Comparison of ENCODE assay signal across 35 cellular contexts in genomic region chr6:143180205-143180604, GRCh38.
"Had no signal": no experiment of that assay in that cellular context is flagged by ENCODE, and none has a peak within 500 bp of the region (broad histone marks: within the 10 kb centered on the region; RNA-seq: fewer than 3 reads in every experiment).

No MANE protein-coding gene starts in this region.

- H3K27ac ChIP-seq: Peyer's patch, VCaP had no signal

- H3K4me3 Mint-ChIP-seq: activated CD4-positive, alpha-beta T cell treated with anti-CD3 and anti-CD28 coated beads, Interleukin-2, amount 10 ng/mL, durations not matched to agents 24 days and 14 days; activated CD8-positive, alpha-beta T cell treated with anti-CD3 and anti-CD28 coated beads for 36 hours; activated naive CD8-positive, alpha-beta T cell treated with anti-CD3 and anti-CD28 coated beads for 36 hours; activated T-cell treated with anti-CD3 and anti-CD28 coated beads, Interleukin-2, amount 50 U/mL, for 72 hours; activated T-helper 17 cell treated with anti-CD3 and anti-CD28 coated beads, Interleukin-2, amount 50 U/mL, for 72 hours; IgD-negative memory B cell had no signal

- H3K36me3 ChIP-seq: brain microvascular endothelial cell had no signal

- H3K27me3 Mint-ChIP-seq: activated CD4-positive, alpha-beta T cell treated with anti-CD3 and anti-CD28 coated beads, Interleukin-2, amount 10 ng/mL, durations not matched to agents 24 days and 14 days; activated CD8-positive, alpha-beta T cell treated with anti-CD3 and anti-CD28 coated beads for 36 hours; activated naive CD8-positive, alpha-beta T cell treated with anti-CD3 and anti-CD28 coated beads for 36 hours; activated T-helper 17 cell treated with anti-CD3 and anti-CD28 coated beads, Interleukin-2, amount 50 U/mL, for 72 hours; IgD-negative memory B cell had no signal

- H3K4me1 ChIP-seq: Peyer's patch had no signal

- ATAC-seq: activated CD8-positive, alpha-beta T cell treated with anti-CD3 and anti-CD28 coated beads for 36 hours; activated T-cell treated with anti-CD3 and anti-CD28 coated beads, Interleukin-2, amount 50 U/mL, for 72 hours; activated T-helper 17 cell treated with anti-CD3 and anti-CD28 coated beads, Interleukin-2, amount 50 U/mL, for 72 hours; PC-3 had no signal

- H3K27ac Mint-ChIP-seq: activated CD4-positive, alpha-beta T cell treated with anti-CD3 and anti-CD28 coated beads, Interleukin-2, amount 10 ng/mL, durations not matched to agents 24 days and 14 days; activated CD8-positive, alpha-beta T cell treated with anti-CD3 and anti-CD28 coated beads for 36 hours; activated naive CD8-positive, alpha-beta T cell treated with anti-CD3 and anti-CD28 coated beads for 36 hours; activated T-cell treated with anti-CD3 and anti-CD28 coated beads, Interleukin-2, amount 50 U/mL, for 72 hours; activated T-helper 17 cell treated with anti-CD3 and anti-CD28 coated beads, Interleukin-2, amount 50 U/mL, for 72 hours; IgD-negative memory B cell had no signal

- DNase-seq: activated CD4-positive, alpha-beta T cell treated with anti-CD3 and anti-CD28 coated beads for 1 hour; activated CD4-positive, alpha-beta T cell treated with anti-CD3 and anti-CD28 coated beads, Interleukin-2, amount 10 ng/mL, durations not matched to agents 24 days and 14 days; activated CD4-positive, alpha-beta T cell treated with anti-CD3 and anti-CD28 coated beads, Interleukin-2, amount 50 U/mL, for 4 hours; activated CD4-positive, CD25-positive, alpha-beta regulatory T cell; activated CD8-positive, alpha-beta T cell treated with anti-CD3 and anti-CD28 coated beads for 36 hours; activated effector memory CD4-positive, alpha-beta T cell treated with anti-CD3 and anti-CD28 coated beads, Interleukin-2, amount 50 U/mL, for 16 hours; activated naive CD4-positive, alpha-beta T cell; activated naive CD4-positive, alpha-beta T cell treated with anti-CD3 and anti-CD28 coated beads, Interleukin-2, amount 50 U/mL, for 16 hours; activated naive CD8-positive, alpha-beta T cell treated with anti-CD3 and anti-CD28 coated beads for 36 hours; activated T-cell treated with anti-CD3 and anti-CD28 coated beads, Interleukin-2, amount 50 U/mL, for 1 hour; activated T-cell treated with anti-CD3 and anti-CD28 coated beads, Interleukin-2, amount 50 U/mL, for 72 hours; amniotic stem cell; aorta; Kasumi-1; KG1; MG63; NCI-H1048; NCI-H1105 treated with DMSO at 0.1 percent for 48 hours; NCI-H1436; NCI-H1694; NCI-H1930; NCI-H2081 treated with DMSO at 0.1 percent for 48 hours; NCI-H226; NCI-H524 treated with DMSO at 0.1 percent for 48 hours; PC-3; Peyer's patch; RPMI8226; SW 1271; T-helper 1 cell; T-helper 2 cell; T-helper 9 cell had no signal

- H3K4me1 Mint-ChIP-seq: activated CD4-positive, alpha-beta T cell treated with anti-CD3 and anti-CD28 coated beads, Interleukin-2, amount 10 ng/mL, durations not matched to agents 24 days and 14 days; activated naive CD8-positive, alpha-beta T cell treated with anti-CD3 and anti-CD28 coated beads for 36 hours; activated T-helper 17 cell treated with anti-CD3 and anti-CD28 coated beads, Interleukin-2, amount 50 U/mL, for 72 hours had no signal

- H3K4me3 ChIP-seq: MG63, Peyer's patch had no signal

- H3K27me3 ChIP-seq: brain microvascular endothelial cell, MG63, Peyer's patch had no signal
